13 cellular contexts compared by ENCODE assay signal in the genomic region with DNA sequence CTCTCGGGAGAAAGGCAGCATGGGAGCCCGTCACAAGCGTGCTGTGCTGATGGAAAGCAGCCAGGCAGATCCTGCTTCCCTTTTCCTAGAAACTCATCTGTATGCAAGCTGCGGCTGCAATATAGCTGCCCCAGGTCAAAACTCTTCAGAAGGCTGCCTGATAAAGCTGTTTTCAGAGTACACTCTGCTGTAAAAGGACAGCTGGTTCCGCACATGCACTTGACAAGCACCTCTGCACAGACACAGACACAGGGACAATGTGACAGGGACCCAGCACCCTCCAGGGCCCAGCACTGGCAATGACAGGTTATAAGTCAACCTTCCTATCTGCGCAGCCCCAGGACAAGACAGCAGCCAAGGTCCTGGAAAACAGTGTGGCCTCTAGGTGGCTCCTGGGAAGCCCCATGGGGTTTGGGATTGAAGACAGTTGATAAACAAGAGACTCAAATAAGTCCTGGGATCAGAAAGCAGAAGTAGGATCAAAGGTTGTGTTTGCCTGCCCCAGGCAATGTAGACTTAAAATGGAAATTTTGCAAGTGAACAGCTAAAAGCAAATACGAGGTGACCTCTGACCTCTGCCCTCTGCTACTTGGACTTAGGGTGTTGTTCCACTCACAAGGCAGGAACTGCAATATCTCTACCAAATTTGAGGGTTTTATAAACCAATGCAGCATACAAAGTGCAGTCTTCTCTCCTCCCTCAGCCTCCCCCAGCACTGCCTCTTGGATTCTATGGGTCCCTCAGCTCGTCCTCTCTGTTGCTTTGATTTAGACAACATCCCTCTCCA. TPM values are rescaled to one million over a fixed set of nuclear protein-coding genes. Genes with fewer than 3 reads are reported as not detected.
DNase-seq lines count a peak whose midpoint lies in the region; ATAC-seq, FAIRE-seq and TF ChIP-seq lines count a peak whose summit lies in the region.
"Had no signal": no experiment of that assay in that cellular context is flagged by ENCODE, and none has a peak within 500 bp of the region (broad histone marks: within the 10 kb centered on the region; RNA-seq: fewer than 3 reads in every experiment).

No MANE protein-coding gene starts in this region.

- TF ChIP-seq CTCF in LNCaP clone FGC (IDR thresholded peaks at IDR 0.05; ENCODE audit: control insufficient read depth, extremely low read depth, insufficient read depth) (peak; percentile 52), adrenal gland (IDR thresholded peaks at IDR 0.05) (no peak), kidney (IDR thresholded peaks at IDR 0.05; ENCODE audit: borderline replicate concordance, extremely low read depth, insufficient read depth) (no peak), thyroid gland (IDR thresholded peaks at IDR 0.05) (no peak)
- TF ChIP-seq CTCF in CD4-positive, alpha-beta T cell (IDR thresholded peaks at IDR 0.05), result no peak

- H3K27ac ChIP-seq in adrenal gland (peak overlapping the region in 2 of 5 donors; percentile 29 to 66), kidney (ENCODE audit: low read depth in 2 of 2, low read length in 2 of 2) (peak overlapping the region in 1 of 2 donors; percentile 37), thyroid gland (peak overlapping the region in 2 of 3 donors; percentile 19 to 94)
- no peak overlapping the region for H3K27ac ChIP-seq in CD4-positive, alpha-beta T cell (ENCODE audit: low read depth, low read length)

- ATAC-seq in GM19455 (IDR thresholded peaks at IDR 0.05; ENCODE audit: unreplicated experiment), result no peak
- ATAC-seq in CD4-positive, alpha-beta T cell (ENCODE audit: poor library complexity), result no peak
- ATAC-seq: gastrocnemius medialis had no signal

- peaks cover 10% of the 10 kb centered on the region for H3K4me1 Mint-ChIP-seq in CD4-positive, alpha-beta T cell (ENCODE audit: low read depth)

- no peak overlapping the region for H3K4me3 Mint-ChIP-seq in CD4-positive, alpha-beta T cell

- H3K4me1 ChIP-seq in adrenal gland (replicated peaks in 1 of 2) (peaks cover 0 to 17% of the 10 kb centered on the region in 2 donors), kidney (ENCODE audit: control insufficient read depth in 1 of 2, insufficient read depth in 1 of 2, low read depth in 1 of 2, low read length in 2 of 2) (peaks cover 0 to 6% of the 10 kb centered on the region in 2 donors), thyroid gland (peaks cover 33 to 42% of the 10 kb centered on the region in 2 donors)

- intact Hi-C loops in adrenal gland (cut with DNase I) (loop anchor here in 1 of 2 donors (10.0 kb wide), 1 partner anchor 60 kb away; no protein-coding TSS in a partner anchor), kidney (cut with DNase I) (no loop called here), thyroid gland (cut with DNase I) (no loop called here)
- intact Hi-C loops in CD4-positive, alpha-beta T cell (cut with DNase I, micrococcal nuclease), result no loop called here

- H3K36me3 ChIP-seq in adrenal gland (replicated peaks in 1 of 2) (no peaks in the 10 kb centered on the region), kidney (ENCODE audit: control insufficient read depth in 1 of 2, insufficient read depth in 2 of 2, low read length in 2 of 2) (peaks cover 12 to 25% of the 10 kb centered on the region in 2 donors), thyroid gland (peaks cover 5 to 8% of the 10 kb centered on the region in 2 donors)

- POLR2A ChIA-PET in CD4-positive, alpha-beta T cell (lab: Charles Lee), result no interaction called here

- no peak for FAIRE-seq in kidney (lab: Jason Lieb, UNC)
- FAIRE-seq in GM19239 (lab: Jason Lieb, UNC), result no peak
- FAIRE-seq: H54 had no signal

- TF ChIP-seq POLR2A in adrenal gland (IDR thresholded peaks at IDR 0.05), result no peak
- TF ChIP-seq POLR2A in thyroid gland (IDR thresholded peaks at IDR 0.05), result no peak

- H3K27me3 ChIP-seq in adrenal gland (no peaks in the 10 kb centered on the region), thyroid gland (no peaks in the 10 kb centered on the region)
- no peaks in the 10 kb centered on the region for H3K27me3 ChIP-seq in CD4-positive, alpha-beta T cell (ENCODE audit: control insufficient read depth, insufficient read depth, low read length)
- H3K27me3 ChIP-seq: gastrocnemius medialis had no signal

- H3K9ac ChIP-seq in kidney (ENCODE audit: low read length in 2 of 2), result no peak overlapping the region

- H3K4me3 ChIP-seq in LNCaP clone FGC (ENCODE audit: low read depth, low read length) (no peak overlapping the region), adrenal gland (no peak overlapping the region), kidney (ENCODE audit: low read length in 2 of 2) (no peak overlapping the region), thyroid gland (replicated peaks in 1 of 3) (no peak overlapping the region)
- H3K4me3 ChIP-seq: gastrocnemius medialis had no signal

- H3K9me3 Mint-ChIP-seq in CD4-positive, alpha-beta T cell, result peaks cover 24% of the 10 kb centered on the region

- H3K36me3 Mint-ChIP-seq in CD4-positive, alpha-beta T cell (ENCODE audit: low read depth), result peaks cover 99% of the 10 kb centered on the region

- peaks cover 8 to 23% (median 10%) of the 10 kb centered on the region in 3 donors for H3K9me3 ChIP-seq in adrenal gland (replicated peaks in 1 of 3)
- peaks cover 8 to 16% of the 10 kb centered on the region in 2 donors for H3K9me3 ChIP-seq in kidney (ENCODE audit: control insufficient read depth in 1 of 2, low read length in 2 of 2)
- H3K9me3 ChIP-seq in thyroid gland, result no peaks in the 10 kb centered on the region
- peaks cover 33% of the 10 kb centered on the region for H3K9me3 ChIP-seq in CD4-positive, alpha-beta T cell (ENCODE audit: control insufficient read depth, low read length)

- 62 to 79% (median 67%) methylated on average over 8 of the region's 8 CpGs for WGBS in adrenal gland, 4 donors
- 69 to 75% methylated on average over 8 of the region's 8 CpGs for WGBS in thyroid gland, 2 donors

- H3K27ac Mint-ChIP-seq in CD4-positive, alpha-beta T cell, result no peak overlapping the region

- CTCF ChIA-PET in CD4-positive, alpha-beta T cell (lab: Charles Lee), result no interaction called here

- DNase-seq in LNCaP clone FGC (ENCODE audit: low read depth) (no peak), adrenal gland (peak in 6 of 7 donors; percentile 40 to 73 (median 53)), kidney (peak; percentile 54), thyroid gland (peak in 1 of 2 donors; percentile 6), GM19239 (ENCODE audit: insufficient read length, low spot score) (no peak)
- no peak for DNase-seq in CD4-positive, alpha-beta T cell
- DNase-seq: cerebellar nuclear complex, DND-41, NCI-H1048, T1000 had no signal

- no peaks in the 10 kb centered on the region for H3K27me3 Mint-ChIP-seq in CD4-positive, alpha-beta T cell

RNA-seq across cellular contexts. Expression of a gene that starts 16.9 kb away (rescaled TPM):
- 10 to 100 TPM; 20.7 to 47.8 (median 32.9) TPM for total RNA-seq in adrenal gland
- polyA plus RNA-seq in adrenal gland, result 10 to 100 TPM in 2 of 3 donors, 1 to 10 TPM in 1; 5.1 to 40.0 (median 37.1) TPM
- total RNA-seq in kidney, result 45.5 TPM
- polyA plus RNA-seq in kidney (ENCODE audit: insufficient read depth, low read depth, low replicate concordance), result 41.9 TPM
- total RNA-seq in thyroid gland, result 100 to 1,000 TPM in 2 of 4 donors, 10 to 100 TPM in 2; 93.5 to 193 (median 100) TPM
- total RNA-seq in CD4-positive, alpha-beta T cell, result 10 to 100 TPM; 44.5 to 44.8 TPM

RNA-seq across cellular contexts. Expression of a gene that starts 29.9 kb away (rescaled TPM):
- total RNA-seq in adrenal gland (100 to 1,000 TPM in 1 of 8 donors, 10 to 100 TPM in 7; 27.9 to 119 (median 34.4) TPM), kidney (26.0 TPM), thyroid gland (10 to 100 TPM; 25.7 to 51.8 (median 39.6) TPM)
- polyA plus RNA-seq in adrenal gland (100 to 1,000 TPM in 1 of 3 donors, 10 to 100 TPM in 2; 17.3 to 182 (median 77.6) TPM), kidney (ENCODE audit: insufficient read depth, low read depth, low replicate concordance) (43.6 TPM)
- total RNA-seq in CD4-positive, alpha-beta T cell, result 10 to 100 TPM; 42.6 to 42.7 TPM

RNA-seq across cellular contexts. Expression of a gene that starts 53.9 kb away (rescaled TPM):
- total RNA-seq in adrenal gland (100 to 1,000 TPM in 3 of 8 donors, 10 to 100 TPM in 5; 26.5 to 148 (median 66.9) TPM), kidney (76.7 TPM), thyroid gland (10 to 100 TPM; 22.9 to 37.4 (median 30.2) TPM)
- polyA plus RNA-seq in adrenal gland (100 to 1,000 TPM in 1 of 3 donors, 10 to 100 TPM in 2; 79.6 to 128 (median 98.6) TPM), kidney (ENCODE audit: insufficient read depth, low read depth, low replicate concordance) (178 TPM)
- 10 to 100 TPM; 55.0 to 55.7 TPM for total RNA-seq in CD4-positive, alpha-beta T cell

Comparison
In these comparisons a context has a peak if more than half of its experiments do, and no peak if none do; other contexts are left out.
1. DNase-seq: peak in adrenal gland (6 of 7) and kidney (single experiment); none in LNCaP clone FGC (single experiment), GM19239 (single experiment) and CD4-positive, alpha-beta T cell (0 of 10).